In the genomic region with DNA sequence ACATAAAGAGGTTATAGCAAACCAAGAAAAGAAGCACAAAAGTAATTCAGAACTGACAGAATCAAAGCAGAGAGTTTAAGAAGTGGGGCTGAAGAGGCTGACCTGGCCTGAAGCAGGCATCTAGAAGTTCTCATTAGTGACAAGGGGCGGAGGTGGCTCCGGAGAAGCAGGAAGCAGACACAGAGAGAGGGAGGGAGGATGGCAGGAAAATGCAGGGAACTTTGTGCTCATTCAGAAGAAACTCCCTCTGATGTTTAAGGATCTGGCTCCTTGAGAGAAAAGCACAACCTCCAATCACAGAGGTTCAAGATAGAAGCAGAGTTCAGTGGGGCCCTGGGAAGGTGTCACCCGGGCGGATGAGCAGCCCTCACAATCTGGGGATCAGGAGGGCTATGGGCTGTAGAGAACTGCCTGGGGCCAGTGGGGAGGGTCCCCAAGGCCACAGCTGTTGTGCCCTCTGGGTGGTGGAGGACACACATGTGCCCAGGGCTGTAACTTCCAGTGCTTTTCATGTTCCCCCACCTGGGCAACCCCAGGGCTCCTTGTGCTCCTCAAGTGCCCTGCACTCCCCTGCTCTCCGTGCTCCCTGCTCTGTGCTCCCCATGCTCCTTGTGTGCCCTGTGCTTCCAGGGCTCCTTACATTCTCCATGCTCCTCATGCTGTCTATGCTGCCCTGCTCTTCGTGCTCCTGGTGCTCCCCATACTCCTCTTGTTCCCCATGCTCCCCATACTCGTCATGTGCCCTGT, we compare ENCODE assay signal across 2 cellular contexts.
TF ChIP-seq lines count a peak whose summit lies in the region.

No MANE protein-coding gene starts in this region.

TF ChIP-seq in SK-N-SH, 30 proteins besides CTCF, POLR2A, EP300 and RAD21 (continued from another document):
- no peak for TF ChIP-seq TEAD4 (IDR thresholded peaks at IDR 0.05; ENCODE audit: borderline replicate concordance, insufficient read depth)
- TF ChIP-seq, protein P1, sequence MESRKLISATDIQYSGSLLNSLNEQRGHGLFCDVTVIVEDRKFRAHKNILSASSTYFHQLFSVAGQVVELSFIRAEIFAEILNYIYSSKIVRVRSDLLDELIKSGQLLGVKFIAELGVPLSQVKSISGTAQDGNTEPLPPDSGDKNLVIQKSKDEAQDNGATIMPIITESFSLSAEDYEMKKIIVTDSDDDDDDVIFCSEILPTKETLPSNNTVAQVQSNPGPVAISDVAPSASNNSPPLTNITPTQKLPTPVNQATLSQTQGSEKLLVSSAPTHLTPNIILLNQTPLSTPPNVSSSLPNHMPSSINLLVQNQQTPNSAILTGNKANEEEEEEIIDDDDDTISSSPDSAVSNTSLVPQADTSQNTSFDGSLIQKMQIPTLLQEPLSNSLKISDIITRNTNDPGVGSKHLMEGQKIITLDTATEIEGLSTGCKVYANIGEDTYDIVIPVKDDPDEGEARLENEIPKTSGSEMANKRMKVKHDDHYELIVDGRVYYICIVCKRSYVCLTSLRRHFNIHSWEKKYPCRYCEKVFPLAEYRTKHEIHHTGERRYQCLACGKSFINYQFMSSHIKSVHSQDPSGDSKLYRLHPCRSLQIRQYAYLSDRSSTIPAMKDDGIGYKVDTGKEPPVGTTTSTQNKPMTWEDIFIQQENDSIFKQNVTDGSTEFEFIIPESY (IDR thresholded peaks at IDR 0.05; ENCODE audit: borderline replicate concordance, low read depth): no peak
- no peak for TF ChIP-seq RXRA (IDR thresholded peaks at IDR 0.05; ENCODE audit: borderline replicate concordance, low read depth)
- TF ChIP-seq, protein P2, sequence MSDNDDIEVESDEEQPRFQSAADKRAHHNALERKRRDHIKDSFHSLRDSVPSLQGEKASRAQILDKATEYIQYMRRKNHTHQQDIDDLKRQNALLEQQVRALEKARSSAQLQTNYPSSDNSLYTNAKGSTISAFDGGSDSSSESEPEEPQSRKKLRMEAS (IDR thresholded peaks at IDR 0.05; ENCODE audit: low read depth): no peak
- TF ChIP-seq NRF1 (IDR thresholded peaks at IDR 0.05; ENCODE audit: low read depth, low read length): no peak
- no peak for TF ChIP-seq JUND (IDR thresholded peaks at IDR 0.05)
- TF ChIP-seq, protein P3, sequence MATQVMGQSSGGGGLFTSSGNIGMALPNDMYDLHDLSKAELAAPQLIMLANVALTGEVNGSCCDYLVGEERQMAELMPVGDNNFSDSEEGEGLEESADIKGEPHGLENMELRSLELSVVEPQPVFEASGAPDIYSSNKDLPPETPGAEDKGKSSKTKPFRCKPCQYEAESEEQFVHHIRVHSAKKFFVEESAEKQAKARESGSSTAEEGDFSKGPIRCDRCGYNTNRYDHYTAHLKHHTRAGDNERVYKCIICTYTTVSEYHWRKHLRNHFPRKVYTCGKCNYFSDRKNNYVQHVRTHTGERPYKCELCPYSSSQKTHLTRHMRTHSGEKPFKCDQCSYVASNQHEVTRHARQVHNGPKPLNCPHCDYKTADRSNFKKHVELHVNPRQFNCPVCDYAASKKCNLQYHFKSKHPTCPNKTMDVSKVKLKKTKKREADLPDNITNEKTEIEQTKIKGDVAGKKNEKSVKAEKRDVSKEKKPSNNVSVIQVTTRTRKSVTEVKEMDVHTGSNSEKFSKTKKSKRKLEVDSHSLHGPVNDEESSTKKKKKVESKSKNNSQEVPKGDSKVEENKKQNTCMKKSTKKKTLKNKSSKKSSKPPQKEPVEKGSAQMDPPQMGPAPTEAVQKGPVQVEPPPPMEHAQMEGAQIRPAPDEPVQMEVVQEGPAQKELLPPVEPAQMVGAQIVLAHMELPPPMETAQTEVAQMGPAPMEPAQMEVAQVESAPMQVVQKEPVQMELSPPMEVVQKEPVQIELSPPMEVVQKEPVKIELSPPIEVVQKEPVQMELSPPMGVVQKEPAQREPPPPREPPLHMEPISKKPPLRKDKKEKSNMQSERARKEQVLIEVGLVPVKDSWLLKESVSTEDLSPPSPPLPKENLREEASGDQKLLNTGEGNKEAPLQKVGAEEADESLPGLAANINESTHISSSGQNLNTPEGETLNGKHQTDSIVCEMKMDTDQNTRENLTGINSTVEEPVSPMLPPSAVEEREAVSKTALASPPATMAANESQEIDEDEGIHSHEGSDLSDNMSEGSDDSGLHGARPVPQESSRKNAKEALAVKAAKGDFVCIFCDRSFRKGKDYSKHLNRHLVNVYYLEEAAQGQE (IDR thresholded peaks at IDR 0.05; ENCODE audit: low read depth, low read length): no peak
- TF ChIP-seq, protein P4, sequence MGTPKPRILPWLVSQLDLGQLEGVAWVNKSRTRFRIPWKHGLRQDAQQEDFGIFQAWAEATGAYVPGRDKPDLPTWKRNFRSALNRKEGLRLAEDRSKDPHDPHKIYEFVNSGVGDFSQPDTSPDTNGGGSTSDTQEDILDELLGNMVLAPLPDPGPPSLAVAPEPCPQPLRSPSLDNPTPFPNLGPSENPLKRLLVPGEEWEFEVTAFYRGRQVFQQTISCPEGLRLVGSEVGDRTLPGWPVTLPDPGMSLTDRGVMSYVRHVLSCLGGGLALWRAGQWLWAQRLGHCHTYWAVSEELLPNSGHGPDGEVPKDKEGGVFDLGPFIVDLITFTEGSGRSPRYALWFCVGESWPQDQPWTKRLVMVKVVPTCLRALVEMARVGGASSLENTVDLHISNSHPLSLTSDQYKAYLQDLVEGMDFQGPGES (IDR thresholded peaks at IDR 0.05; ENCODE audit: low read depth, low read length): no peak
- TF ChIP-seq MXI1 (IDR thresholded peaks at IDR 0.05; ENCODE audit: low read depth, low read length): no peak
- no peak for TF ChIP-seq SMC3 (IDR thresholded peaks at IDR 0.05; ENCODE audit: low read depth, low read length)
- no peak for TF ChIP-seq FOXM1 (IDR thresholded peaks at IDR 0.05; ENCODE audit: low read depth)

TF ChIP-seq in SK-N-SH treated with all-trans-retinoic acid at 6 μM for 48 hours, 23 proteins besides CTCF, POLR2A, EP300 and RAD21 (continued from another document):
- TF ChIP-seq, protein P5, sequence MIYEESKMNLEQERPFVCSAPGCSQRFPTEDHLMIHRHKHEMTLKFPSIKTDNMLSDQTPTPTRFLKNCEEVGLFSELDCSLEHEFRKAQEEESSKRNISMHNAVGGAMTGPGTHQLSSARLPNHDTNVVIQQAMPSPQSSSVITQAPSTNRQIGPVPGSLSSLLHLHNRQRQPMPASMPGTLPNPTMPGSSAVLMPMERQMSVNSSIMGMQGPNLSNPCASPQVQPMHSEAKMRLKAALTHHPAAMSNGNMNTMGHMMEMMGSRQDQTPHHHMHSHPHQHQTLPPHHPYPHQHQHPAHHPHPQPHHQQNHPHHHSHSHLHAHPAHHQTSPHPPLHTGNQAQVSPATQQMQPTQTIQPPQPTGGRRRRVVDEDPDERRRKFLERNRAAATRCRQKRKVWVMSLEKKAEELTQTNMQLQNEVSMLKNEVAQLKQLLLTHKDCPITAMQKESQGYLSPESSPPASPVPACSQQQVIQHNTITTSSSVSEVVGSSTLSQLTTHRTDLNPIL (CRISPR knock-in tag; IDR thresholded peaks at IDR 0.05; ENCODE audit: low read depth): no peak
- TF ChIP-seq, protein P6, sequence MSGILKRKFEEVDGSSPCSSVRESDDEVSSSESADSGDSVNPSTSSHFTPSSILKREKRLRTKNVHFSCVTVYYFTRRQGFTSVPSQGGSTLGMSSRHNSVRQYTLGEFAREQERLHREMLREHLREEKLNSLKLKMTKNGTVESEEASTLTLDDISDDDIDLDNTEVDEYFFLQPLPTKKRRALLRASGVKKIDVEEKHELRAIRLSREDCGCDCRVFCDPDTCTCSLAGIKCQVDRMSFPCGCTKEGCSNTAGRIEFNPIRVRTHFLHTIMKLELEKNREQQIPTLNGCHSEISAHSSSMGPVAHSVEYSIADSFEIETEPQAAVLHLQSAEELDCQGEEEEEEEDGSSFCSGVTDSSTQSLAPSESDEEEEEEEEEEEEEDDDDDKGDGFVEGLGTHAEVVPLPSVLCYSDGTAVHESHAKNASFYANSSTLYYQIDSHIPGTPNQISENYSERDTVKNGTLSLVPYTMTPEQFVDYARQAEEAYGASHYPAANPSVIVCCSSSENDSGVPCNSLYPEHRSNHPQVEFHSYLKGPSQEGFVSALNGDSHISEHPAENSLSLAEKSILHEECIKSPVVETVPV (CRISPR knock-in tag; IDR thresholded peaks at IDR 0.05): no peak
- no peak for TF ChIP-seq GLIS3 (CRISPR knock-in tag; IDR thresholded peaks at IDR 0.05)
TF ChIP-seq in SK-N-SH treated with all-trans-retinoic acid at 6 μM for 48 hours: peak in this region for 0.
